ENCODE assay signal across 1 cellular context in genomic region chr1:209692745-209693504, GRCh38.
TF ChIP-seq lines count a peak whose summit lies in the region.

No MANE protein-coding gene starts in this region.

TF ChIP-seq in K562, 482 proteins besides CTCF, POLR2A, EP300 and RAD21 (continued from another document and continues in another):
- no peak for TF ChIP-seq MNT (conservative IDR thresholded peaks at IDR 0.05)
- no peak for TF ChIP-seq CGGBP1 (CRISPR knock-in tag; IDR thresholded peaks at IDR 0.05)
- TF ChIP-seq ZNF695 (CRISPR knock-in tag; IDR thresholded peaks at IDR 0.05), result no peak
- 0 out of 2 replicates have a peak, but pooled peaks have one; percentile 24 for TF ChIP-seq ZNF384 (IDR thresholded peaks at IDR 0.05; ENCODE audit: low read depth, low read length)
- TF ChIP-seq COPS2 (conservative IDR thresholded peaks at IDR 0.05), result no peak
- TF ChIP-seq ZNF609 (CRISPR knock-in tag; IDR thresholded peaks at IDR 0.05; ENCODE audit: borderline replicate concordance), result no peak
- no peak for TF ChIP-seq HNRNPUL1 (IDR thresholded peaks at IDR 0.05; ENCODE audit: low read length)
- no peak for TF ChIP-seq HINFP (tag; conservative IDR thresholded peaks at IDR 0.05; ENCODE audit: low read depth)
- TF ChIP-seq KAT2B (IDR thresholded peaks at IDR 0.05; ENCODE audit: low read depth, low read length), result no peak
- TF ChIP-seq RBM15 (IDR thresholded peaks at IDR 0.05; ENCODE audit: insufficient read depth, low read length), result no peak
- no peak for TF ChIP-seq POLR3A (IDR thresholded peaks at IDR 0.05; ENCODE audit: borderline replicate concordance, extremely low read depth, insufficient read depth, insufficient read length)
- no peak for TF ChIP-seq PBX2 (CRISPR knock-in tag; IDR thresholded peaks at IDR 0.05; ENCODE audit: low read depth)
- TF ChIP-seq PBX2 (tag; conservative IDR thresholded peaks at IDR 0.05; ENCODE audit: low read depth), result peak; percentile 82
- TF ChIP-seq ATF4 (CRISPR knock-in tag; IDR thresholded peaks at IDR 0.05), result peak; percentile 57; the same call in 1 of the 2 replicates
- TF ChIP-seq MAZ (CRISPR knock-in tag; conservative IDR thresholded peaks at IDR 0.05 in 1 of 2, IDR thresholded peaks at IDR 0.05 in 1 of 2), result peak in 1 of 2 experiments; percentile 58; a peak in 2 of 4 replicates
- no peak for TF ChIP-seq RFX5 (IDR thresholded peaks at IDR 0.05; ENCODE audit: low read depth, low read length)
- no peak for TF ChIP-seq FOXK2 (conservative IDR thresholded peaks at IDR 0.05 in 1 of 2, IDR thresholded peaks at IDR 0.05 in 1 of 2; ENCODE audit: low read depth in 2 of 2)
- no peak for TF ChIP-seq ZZZ3 (IDR thresholded peaks at IDR 0.05)
- no peak for TF ChIP-seq CUX1 (CRISPR knock-in tag; IDR thresholded peaks at IDR 0.05)
- TF ChIP-seq RNF219 (CRISPR knock-in tag; IDR thresholded peaks at IDR 0.05), result no peak
- no peak for TF ChIP-seq MLX (CRISPR knock-in tag; conservative IDR thresholded peaks at IDR 0.05)
- TF ChIP-seq ZNF444 (CRISPR knock-in tag; IDR thresholded peaks at IDR 0.05), result no peak
- TF ChIP-seq KLF6 (CRISPR knock-in tag; IDR thresholded peaks at IDR 0.05; ENCODE audit: borderline replicate concordance), result no peak
- TF ChIP-seq THRB (CRISPR knock-in tag; conservative IDR thresholded peaks at IDR 0.05), result no peak
- TF ChIP-seq ZEB2 (IDR thresholded peaks at IDR 0.05), result no peak
- TF ChIP-seq ZNF77 (CRISPR knock-in tag; IDR thresholded peaks at IDR 0.05), result no peak
- TF ChIP-seq TEAD1 (CRISPR knock-in tag; IDR thresholded peaks at IDR 0.05), result no peak
- TF ChIP-seq E2F3 (CRISPR knock-in tag; IDR thresholded peaks at IDR 0.05), result no peak
- TF ChIP-seq NCOA2 (IDR thresholded peaks at IDR 0.05; ENCODE audit: partially characterized antibody in 2 of 2), result no peak
- no peak for TF ChIP-seq TAF7 (tag; IDR thresholded peaks at IDR 0.05)
- TF ChIP-seq NCOA1 (IDR thresholded peaks at IDR 0.05; ENCODE audit: low read depth), result no peak
- TF ChIP-seq NR2F6 (CRISPR knock-in tag; IDR thresholded peaks at IDR 0.05), result no peak
- TF ChIP-seq POLR2H (tag; IDR thresholded peaks at IDR 0.05; ENCODE audit: low read depth), result no peak
- TF ChIP-seq JUN (IDR thresholded peaks at IDR 0.05; ENCODE audit: borderline replicate concordance, low read depth, low read length), result 0 out of 2 replicates have a peak, but pooled peaks have one; percentile 20
- TF ChIP-seq JUN (CRISPR knock-in tag; IDR thresholded peaks at IDR 0.05; ENCODE audit: borderline replicate concordance), result no peak
- TF ChIP-seq KLF10 (CRISPR knock-in tag; IDR thresholded peaks at IDR 0.05), result no peak
